6 cellular contexts compared by ENCODE assay signal in genomic region chr18:49193252-49193651, GRCh38.
"Had no signal": no experiment of that assay in that cellular context is flagged by ENCODE, and none has a peak within 500 bp of the region (broad histone marks: within the 10 kb centered on the region; RNA-seq: fewer than 3 reads in every experiment).

No MANE protein-coding gene starts in this region.

- H3K27ac ChIP-seq: HL-60 had no signal

- DNase-seq: IMR-90, KBM-7, KG1 had no signal

- FAIRE-seq: HTR-8/SVneo, K562 had no signal

- H3K4me3 ChIP-seq: K562 had no signal

- ATAC-seq: K562 had no signal
